ENCODE assay signal across 11 cellular contexts in genomic region chr19:33767898-33768413, GRCh38. TPM values are rescaled to one million over a fixed set of nuclear protein-coding genes. Genes with fewer than 3 reads are reported as not detected.
DNase-seq lines count a peak whose midpoint lies in the region; ATAC-seq, FAIRE-seq and TF ChIP-seq lines count a peak whose summit lies in the region.
"Had no signal": no experiment of that assay in that cellular context is flagged by ENCODE, and none has a peak within 500 bp of the region (broad histone marks: within the 10 kb centered on the region; RNA-seq: fewer than 3 reads in every experiment).

No MANE protein-coding gene starts in this region.

- TF ChIP-seq POLR2A in H54 (IDR thresholded peaks at IDR 0.05; ENCODE audit: low read depth, low read length) = no peak
- no peak for TF ChIP-seq POLR2A in lower leg skin (IDR thresholded peaks at IDR 0.05)
- TF ChIP-seq POLR2A in suprapubic skin (IDR thresholded peaks at IDR 0.05) = no peak

- H3K36me3 Mint-ChIP-seq in glutamatergic neuron (ENCODE audit: unreplicated experiment) = peaks cover 12% of the 10 kb centered on the region
- H3K36me3 Mint-ChIP-seq: activated naive CD4-positive, alpha-beta T cell treated with anti-CD3 and anti-CD28 coated beads, Interleukin-2, amount 50 U/mL, for 72 hours had no signal

- H3K9me3 ChIP-seq in SK-N-MC (ENCODE audit: low read depth, low read length) (no peaks in the 10 kb centered on the region), suprapubic skin (no peaks in the 10 kb centered on the region)
- H3K9me3 ChIP-seq: upper lobe of left lung had no signal

- no peak overlapping the region for H3K4me3 ChIP-seq in AG09309 (ENCODE audit: control insufficient read depth, low read depth, low read length)
- no peak overlapping the region for H3K4me3 ChIP-seq in SK-N-MC
- H3K4me3 ChIP-seq in lower leg skin (ENCODE audit: low read depth, poor library complexity, severe bottlenecking) = no peak overlapping the region
- H3K4me3 ChIP-seq in suprapubic skin = no peak overlapping the region
- H3K4me3 ChIP-seq: upper lobe of left lung had no signal

- intact Hi-C loops in lower leg skin (cut with DNase I; ENCODE audit: low total_unique reads) = loop anchor here (2.0 kb wide), 1 partner anchor 337 kb away; no protein-coding TSS in a partner anchor

- H3K4me3 Mint-ChIP-seq in glutamatergic neuron (ENCODE audit: unreplicated experiment) = no peak overlapping the region

- peaks cover 31% of the 10 kb centered on the region for H3K9me3 Mint-ChIP-seq in glutamatergic neuron (ENCODE audit: unreplicated experiment)
- H3K9me3 Mint-ChIP-seq: activated naive CD4-positive, alpha-beta T cell treated with anti-CD3 and anti-CD28 coated beads, Interleukin-2, amount 50 U/mL, for 72 hours had no signal

- H3K27me3 Mint-ChIP-seq in glutamatergic neuron (ENCODE audit: unreplicated experiment) = peaks cover 22% of the 10 kb centered on the region

- peak; percentile 37 for TF ChIP-seq CTCF in AG09309 (IDR thresholded peaks at IDR 0.05; ENCODE audit: control insufficient read depth, insufficient read depth, low read depth, low read length, missing control alignments)
- no peak for TF ChIP-seq CTCF in glutamatergic neuron (IDR thresholded peaks at IDR 0.05; ENCODE audit: partially characterized antibody, unreplicated experiment)
- no peak for TF ChIP-seq CTCF in lower leg skin (IDR thresholded peaks at IDR 0.05)
- no peak for TF ChIP-seq CTCF in GM13976 (IDR thresholded peaks at IDR 0.05; ENCODE audit: borderline replicate concordance, control extremely low read depth, extremely low read depth, insufficient read depth, missing control alignments)
- no peak for TF ChIP-seq CTCF in suprapubic skin (IDR thresholded peaks at IDR 0.05)

- no peak for DNase-seq in AG09309 (ENCODE audit: low read depth)
- DNase-seq in H54 (ENCODE audit: insufficient read length, low spot score) = peak; percentile 49
- DNase-seq in SK-N-MC (ENCODE audit: low read depth, low spot score) = peak; percentile 8
- DNase-seq in glutamatergic neuron = no peak
- DNase-seq in lower leg skin (ENCODE audit: low spot score in 2 of 2) = no peak
- DNase-seq in GM13976 (ENCODE audit: low spot score) = no peak
- DNase-seq in suprapubic skin (ENCODE audit: low spot score in 2 of 2) = no peak
- DNase-seq: small intestine, upper lobe of left lung had no signal

- peaks cover 39% of the 10 kb centered on the region for H3K4me1 Mint-ChIP-seq in glutamatergic neuron (ENCODE audit: low read depth, unreplicated experiment)

- in situ Hi-C loops in GM13976 (cut with MboI; ENCODE audit: low sequenced_read_pairs, unreplicated experiment) = loop anchor here (10.0 to 25.0 kb wide), 2 partner anchors 343 to 531 kb away; partner anchors contain the start of gene SLC7A10

- H3K9ac ChIP-seq in SK-N-MC (ENCODE audit: insufficient read length) = no peak overlapping the region

- H3K36me3 ChIP-seq in SK-N-MC (ENCODE audit: insufficient read depth, low read length) (no peaks in the 10 kb centered on the region), suprapubic skin (no peaks in the 10 kb centered on the region)
- H3K36me3 ChIP-seq: upper lobe of left lung had no signal

- H3K27ac ChIP-seq in SK-N-MC (no peak overlapping the region), suprapubic skin (no peak overlapping the region)
- H3K27ac ChIP-seq: upper lobe of left lung had no signal

- no peak for FAIRE-seq in H54 (lab: Jason Lieb, UNC)
- FAIRE-seq: small intestine had no signal

- H3K4me1 ChIP-seq in suprapubic skin = no peaks in the 10 kb centered on the region

- H3K27ac Mint-ChIP-seq in glutamatergic neuron (ENCODE audit: unreplicated experiment) = peak overlapping the region; percentile 28
- H3K27ac Mint-ChIP-seq: activated naive CD4-positive, alpha-beta T cell treated with anti-CD3 and anti-CD28 coated beads, Interleukin-2, amount 50 U/mL, for 72 hours had no signal

- peaks cover 47% of the 10 kb centered on the region for H3K27me3 ChIP-seq in suprapubic skin
- H3K27me3 ChIP-seq: upper lobe of left lung had no signal

- ATAC-seq in GM18909 (IDR thresholded peaks at IDR 0.05; ENCODE audit: poor library complexity, unreplicated experiment) = no peak
- ATAC-seq: activated naive CD4-positive, alpha-beta T cell treated with anti-CD3 and anti-CD28 coated beads, Interleukin-2, amount 50 U/mL, for 72 hours had no signal

- 38 to 40% methylated on average over 9 of the region's 9 CpGs for WGBS in lower leg skin, 2 donors
- WGBS in suprapubic skin = 59% methylated on average over 6 of the region's 9 CpGs

- TF ChIP-seq EP300 in suprapubic skin (IDR thresholded peaks at IDR 0.05) = no peak

RNA-seq across cellular contexts. Expression of gene KCTD15, which starts 28.7 kb away (rescaled TPM):
- total RNA-seq in glutamatergic neuron (ENCODE audit: unreplicated experiment) (53.4 TPM), lower leg skin (100 to 1,000 TPM; 140 to 190 (median 164) TPM), suprapubic skin (100 to 1,000 TPM; 153 to 189 (median 171) TPM)

Comparison
In these comparisons a context has a peak if more than half of its experiments do, and no peak if none do; other contexts are left out.
1. DNase-seq: peak in H54 (single experiment) and SK-N-MC (single experiment); none in AG09309 (single experiment), glutamatergic neuron (single experiment), lower leg skin (0 of 2), GM13976 (single experiment) and suprapubic skin (0 of 2).